Comparison of ENCODE assay signal across 8 cellular contexts in the genomic region with DNA sequence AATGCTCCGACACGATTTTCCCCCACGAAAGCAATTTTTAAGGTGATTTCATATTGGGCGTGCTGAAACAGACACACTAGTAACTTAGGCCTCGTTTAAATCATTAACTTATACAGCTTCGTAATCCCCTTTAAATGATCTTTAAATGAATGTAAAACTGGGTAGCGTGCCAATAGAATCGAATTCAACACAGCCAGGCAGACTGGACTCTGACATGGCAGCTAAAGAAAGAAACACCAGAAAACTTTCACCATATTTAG. TPM values are rescaled to one million over a fixed set of nuclear protein-coding genes. Genes with fewer than 3 reads are reported as not detected.
DNase-seq lines count a peak whose midpoint lies in the region; ATAC-seq and TF ChIP-seq lines count a peak whose summit lies in the region.

No MANE protein-coding gene starts in this region.

- no peak overlapping the region for H3K4me2 ChIP-seq in PC-9

- in situ Hi-C loops in astrocyte of the spinal cord (cut with HindIII; ENCODE audit: low sequenced_read_pairs) = no loop called here

- POLR2A ChIA-PET in PC-9 (lab: Charles Lee; ENCODE audit: unreplicated experiment) = no interaction called here

- H3K36me3 Mint-ChIP-seq in activated CD8-positive, alpha-beta memory T cell treated with anti-CD3 and anti-CD28 coated beads, Interleukin-2, amount 10 ng/mL, durations not matched to agents 7 days and 5 days = peaks cover 33% of the 10 kb centered on the region

- peak overlapping the region; percentile 85 for H3K27ac Mint-ChIP-seq in activated CD8-positive, alpha-beta memory T cell treated with anti-CD3 and anti-CD28 coated beads, Interleukin-2, amount 10 ng/mL, durations not matched to agents 7 days and 5 days

- H3F3A ChIP-seq in PC-9 (ENCODE audit: insufficient read depth, low read depth) = 0 out of 2 replicates have a peak, but pooled peaks cover 3% of the 10 kb centered on the region

- peak overlapping the region; percentile 50 for H3K4me3 ChIP-seq in astrocyte of the spinal cord (ENCODE audit: low read depth, low read length)
- peak overlapping the region; percentile 71 for H3K4me3 ChIP-seq in lower lobe of right lung
- H3K4me3 ChIP-seq in tibial artery = peak overlapping the region; percentile 68 to 72
- no peak overlapping the region for H3K4me3 ChIP-seq in PC-9

- H3K4me3 Mint-ChIP-seq in activated CD8-positive, alpha-beta memory T cell treated with anti-CD3 and anti-CD28 coated beads, Interleukin-2, amount 10 ng/mL, durations not matched to agents 7 days and 5 days = peak overlapping the region; percentile 97

- peaks cover 40% of the 10 kb centered on the region for H3K4me1 ChIP-seq in lower lobe of right lung
- H3K4me1 ChIP-seq in tibial artery = peaks cover 0 to 32% (median 17%) of the 10 kb centered on the region in 4 donors
- no peaks in the 10 kb centered on the region; the same call in 1 of the 2 replicates for H3K4me1 ChIP-seq in PC-9 (replicated peaks; ENCODE audit: insufficient read depth)

- TF ChIP-seq CTCF in astrocyte of the spinal cord (IDR thresholded peaks at IDR 0.05; ENCODE audit: low read depth, low read length) (no peak), lower lobe of right lung (IDR thresholded peaks at IDR 0.05) (no peak), tibial artery (IDR thresholded peaks at IDR 0.05) (no peak), PC-9 (conservative IDR thresholded peaks at IDR 0.05) (no peak)

- H4K20me1 ChIP-seq in PC-9 (ENCODE audit: insufficient read depth) = no peaks in the 10 kb centered on the region

- intact Hi-C loops in lower lobe of right lung (cut with DNase I) = no loop called here
- intact Hi-C loops in tibial artery (cut with DNase I; ENCODE audit: low total_unique reads) = loop anchor here (5.0 to 10.0 kb wide), 2 partner anchors 432 to 1135 kb away; no protein-coding TSS in a partner anchor
- intact Hi-C loops in PC-9 (cut with micrococcal nuclease; ENCODE audit: unreplicated experiment) = no loop called here

- H3K27me3 ChIP-seq in lower lobe of right lung (ENCODE audit: low read depth) (no peaks in the 10 kb centered on the region), tibial artery (no peaks in the 10 kb centered on the region), PC-9 (ENCODE audit: insufficient read depth, low read depth) (peaks cover 74% of the 10 kb centered on the region)

- CTCF ChIA-PET in activated CD8-positive, alpha-beta memory T cell treated with anti-CD3 and anti-CD28 coated beads, Interleukin-2, amount 10 ng/mL, durations not matched to agents 7 days and 5 days (lab: Charles Lee) = interaction anchor here (1.3 kb wide), 1 partner anchor 154 kb away, joined by 3 read pairs; no protein-coding TSS in a partner anchor
- CTCF ChIA-PET in PC-9 (lab: Charles Lee) = no interaction called here

- BruUV-seq in PC-9 (replicated peaks; lab: Mats Ljungman, UMichigan) = no TSS peak

- no peak overlapping the region for H2AFZ ChIP-seq in PC-9

- peaks cover 1% of the 10 kb centered on the region for H3K9me3 Mint-ChIP-seq in activated CD8-positive, alpha-beta memory T cell treated with anti-CD3 and anti-CD28 coated beads, Interleukin-2, amount 10 ng/mL, durations not matched to agents 7 days and 5 days (ENCODE audit: low read depth)

- H3K36me3 ChIP-seq in lower lobe of right lung (no peaks in the 10 kb centered on the region), tibial artery (no peaks in the 10 kb centered on the region), PC-9 (ENCODE audit: low read depth) (no peaks in the 10 kb centered on the region)

- no peak for DNase-seq in activated CD8-positive, alpha-beta memory T cell treated with anti-CD3 and anti-CD28 coated beads, Interleukin-2, amount 10 ng/mL, durations not matched to agents 7 days and 5 days
- DNase-seq in activated CD8-positive, alpha-beta memory T cell treated with anti-CD3 and anti-CD28 coated beads for 24 hours = no peak
- DNase-seq in astrocyte of the spinal cord (ENCODE audit: low read depth, low spot score) = no peak
- DNase-seq in lower lobe of right lung = no peak
- DNase-seq in tibial artery = no peak
- DNase-seq in PC-9 = no peak

- H3K27ac ChIP-seq in lower lobe of right lung = peak overlapping the region; percentile 99
- H3K27ac ChIP-seq in tibial artery = peak overlapping the region; percentile 99 to 100
- no peak overlapping the region for H3K27ac ChIP-seq in PC-9

- ATAC-seq in activated CD8-positive, alpha-beta memory T cell treated with anti-CD3 and anti-CD28 coated beads, Interleukin-2, amount 10 ng/mL, durations not matched to agents 7 days and 5 days = no peak
- no peak for ATAC-seq in lower lobe of right lung
- no peak for ATAC-seq in GM18519 (IDR thresholded peaks at IDR 0.05; ENCODE audit: low FRiP score, unreplicated experiment)
- ATAC-seq in HG03565 (IDR thresholded peaks at IDR 0.05; ENCODE audit: unreplicated experiment) = no peak

- H3K9me3 ChIP-seq in lower lobe of right lung (peaks cover 5% of the 10 kb centered on the region), tibial artery (peaks cover 0 to 2% (median 0%) of the 10 kb centered on the region in 3 donors), PC-9 (ENCODE audit: insufficient read depth, low read depth) (0 out of 2 replicates have a peak, but pooled peaks cover 6% of the 10 kb centered on the region)

- no peaks in the 10 kb centered on the region for H3K79me2 ChIP-seq in PC-9 (ENCODE audit: low read depth)

- no peaks in the 10 kb centered on the region for H3K9me2 ChIP-seq in PC-9 (ENCODE audit: insufficient read depth)

- peaks cover 34% of the 10 kb centered on the region for H3K27me3 Mint-ChIP-seq in activated CD8-positive, alpha-beta memory T cell treated with anti-CD3 and anti-CD28 coated beads, Interleukin-2, amount 10 ng/mL, durations not matched to agents 7 days and 5 days

- peaks cover 35% of the 10 kb centered on the region for H3K4me1 Mint-ChIP-seq in activated CD8-positive, alpha-beta memory T cell treated with anti-CD3 and anti-CD28 coated beads, Interleukin-2, amount 10 ng/mL, durations not matched to agents 7 days and 5 days

RNA-seq across cellular contexts. Expression of a gene that starts 2.4 kb away (rescaled TPM):
- 100 to 1,000 TPM; 342 to 431 TPM for total RNA-seq in activated CD8-positive, alpha-beta memory T cell treated with anti-CD3 and anti-CD28 coated beads, Interleukin-2, amount 10 ng/mL, durations not matched to agents 7 days and 5 days
- total RNA-seq in lower lobe of right lung (102 TPM), PC-9 (2021) (0.61 and 0.95 TPM in 2 replicates)

Comparison
In these comparisons a context has a peak if more than half of its experiments do, and no peak if none do; other contexts are left out.
1. RNA of a gene that starts 2.4 kb away (total RNA-seq): 342 to 431 TPM in activated CD8-positive, alpha-beta memory T cell treated with anti-CD3 and anti-CD28 coated beads, Interleukin-2, amount 10 ng/mL, durations not matched to agents 7 days and 5 days and 102 TPM in lower lobe of right lung (single experiment); 0.61 to 0.95 TPM in PC-9; every median in the first group is over 10 times any median in the second.